21 cellular contexts compared by ENCODE assay signal in the genomic region with DNA sequence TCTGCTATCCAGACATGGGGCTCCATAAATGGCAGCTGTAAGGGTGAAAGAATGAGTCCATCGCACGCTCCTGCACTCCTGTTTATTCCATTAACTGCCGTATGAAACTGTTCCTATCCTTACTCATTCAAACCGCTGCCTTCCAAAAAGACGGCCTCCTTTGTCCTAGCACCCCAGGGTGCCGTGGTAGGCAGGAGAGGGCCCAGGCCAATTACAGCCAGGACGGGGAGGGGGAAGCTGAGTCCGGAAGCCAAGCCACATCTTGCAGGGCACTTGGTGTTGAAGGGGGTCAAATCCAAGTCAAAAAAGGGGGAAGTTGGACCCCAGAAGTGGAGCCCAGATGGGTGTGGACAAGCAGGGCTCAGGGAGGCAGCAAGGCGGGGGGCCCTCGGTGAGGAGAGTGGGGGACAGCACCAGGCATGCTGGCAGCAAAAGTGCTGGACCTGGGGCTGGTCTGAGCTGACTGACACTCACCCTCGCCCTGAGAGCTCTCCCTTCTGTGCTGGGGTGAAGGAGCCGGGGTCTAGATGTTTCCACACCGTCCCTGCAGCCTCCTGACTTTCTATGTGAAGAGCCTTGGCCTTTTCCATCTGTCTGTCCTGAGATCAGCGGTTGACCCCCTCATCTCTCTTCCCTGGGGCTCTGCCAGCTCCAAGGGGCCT.
A peak's percentile ranks its signal among the peaks of the same experiment; 100 is the strongest.
DNase-seq lines count a peak whose midpoint lies in the region; ATAC-seq, FAIRE-seq and TF ChIP-seq lines count a peak whose summit lies in the region.
"Had no signal": no experiment of that assay in that cellular context is flagged by ENCODE, and none has a peak within 500 bp of the region (broad histone marks: within the 10 kb centered on the region; RNA-seq: fewer than 3 reads in every experiment).

No MANE protein-coding gene starts in this region.

- peak overlapping the region; percentile 55 for H3K18ac ChIP-seq in neuronal stem cell (ENCODE audit: low read length)

- no peak overlapping the region for H3K4me2 ChIP-seq in neuronal stem cell (ENCODE audit: insufficient read depth, low read length, poor library complexity, severe bottlenecking)

- H3K27me3 ChIP-seq in RWPE2 (ENCODE audit: insufficient read depth, poor library complexity, severe bottlenecking) (no peaks in the 10 kb centered on the region), heart right ventricle (no peaks in the 10 kb centered on the region), neuronal stem cell (ENCODE audit: control insufficient read depth in 3 of 3, insufficient read depth in 3 of 3, low read depth in 1 of 3, low read length in 3 of 3) (no peaks in the 10 kb centered on the region), upper lobe of right lung (no peaks in the 10 kb centered on the region)
- H3K27me3 ChIP-seq: stomach had no signal

- H3K27ac ChIP-seq in RWPE2 (ENCODE audit: poor library complexity, severe bottlenecking) (no peak overlapping the region), heart right ventricle (peak overlapping the region; percentile 26 to 82 (median 72)), neuronal stem cell (replicated peaks; ENCODE audit: low read length) (no peak overlapping the region), upper lobe of right lung (no peak overlapping the region)
- H3K27ac ChIP-seq: GM23248, stomach had no signal

- peak overlapping the region; percentile 30 for H2BK15ac ChIP-seq in neuronal stem cell (ENCODE audit: low read length)

- no peak overlapping the region for H3K4ac ChIP-seq in neuronal stem cell (ENCODE audit: low read length)

- peak overlapping the region; percentile 86 for H2AK5ac ChIP-seq in neuronal stem cell (ENCODE audit: low read depth, low read length)

- peak overlapping the region; percentile 80 for H2BK12ac ChIP-seq in neuronal stem cell (ENCODE audit: low read length)

- H4K91ac ChIP-seq in neuronal stem cell (ENCODE audit: low read depth, low read length, poor library complexity), result no peak overlapping the region

- H3K4me3 ChIP-seq in RWPE2 (ENCODE audit: severe bottlenecking) (no peak overlapping the region), heart right ventricle (no peak overlapping the region), neuronal stem cell (ENCODE audit: low read length in 2 of 2) (no peak overlapping the region), upper lobe of right lung (no peak overlapping the region)
- H3K4me3 ChIP-seq: GM23248, stomach had no signal

- no peak overlapping the region for H4K8ac ChIP-seq in neuronal stem cell (ENCODE audit: low read depth, low read length)

- H3K36me3 ChIP-seq in RWPE2 (ENCODE audit: low read depth), result no peaks in the 10 kb centered on the region
- no peaks in the 10 kb centered on the region for H3K36me3 ChIP-seq in heart right ventricle
- no peaks in the 10 kb centered on the region for H3K36me3 ChIP-seq in neuronal stem cell (replicated peaks in 1 of 2; ENCODE audit: control insufficient read depth in 2 of 2, insufficient read depth in 2 of 2, low read length in 2 of 2)
- H3K36me3 ChIP-seq in upper lobe of right lung, result no peaks in the 10 kb centered on the region
- H3K36me3 ChIP-seq: stomach had no signal

- H2AFZ ChIP-seq in neuronal stem cell (ENCODE audit: low read length), result peak overlapping the region; percentile 64
- H2AFZ ChIP-seq: GM23248 had no signal

- FAIRE-seq in H54 (lab: Jason Lieb, UNC), result no peak
- FAIRE-seq: endometrium, urothelium cell line had no signal

- intact Hi-C loops in heart right ventricle (cut with DNase I), result no loop called here
- intact Hi-C loops in upper lobe of right lung (cut with DNase I), result no loop called here

- ATAC-seq in RWPE2 (ENCODE audit: low read depth) (peak; percentile 10; the same call in 1 of the 3 replicates), heart right ventricle (peak; percentile 9 to 48 (median 18)), HG02981 (IDR thresholded peaks at IDR 0.05; ENCODE audit: unreplicated experiment) (no peak), upper lobe of right lung (no peak)

- H3K14ac ChIP-seq in neuronal stem cell (ENCODE audit: low read length), result no peak overlapping the region

- H3K9me3 ChIP-seq in RWPE2 (ENCODE audit: severe bottlenecking), result no peaks in the 10 kb centered on the region
- no peaks in the 10 kb centered on the region for H3K9me3 ChIP-seq in heart right ventricle
- H3K9me3 ChIP-seq in neuronal stem cell (replicated peaks in 1 of 2; ENCODE audit: control insufficient read depth in 2 of 2, insufficient read depth in 1 of 2, low read depth in 1 of 2, low read length in 2 of 2), result peaks cover 2 to 4% of the 10 kb centered on the region in 2 donors
- H3K9me3 ChIP-seq in upper lobe of right lung, result no peaks in the 10 kb centered on the region
- H3K9me3 ChIP-seq: stomach had no signal

- no peak for TF ChIP-seq POLR2A in H54 (IDR thresholded peaks at IDR 0.05; ENCODE audit: low read depth, low read length)

- H2BK120ac ChIP-seq in neuronal stem cell (ENCODE audit: low read depth, low read length), result no peak overlapping the region

- 75 to 81% methylated on average over 14 of the region's 14 CpGs for WGBS in heart right ventricle, 2 donors
- WGBS in neuronal stem cell (ENCODE audit: extremely low coverage in 2 of 2, insufficient read length in 2 of 2, insufficient replicate concordance in 1 of 2), 2 donors, result no CpG with 5 or more reads among the region's 14 CpGs

- H2BK5ac ChIP-seq in neuronal stem cell (ENCODE audit: low read length), result no peak overlapping the region

- no peaks in the 10 kb centered on the region for H3K79me1 ChIP-seq in neuronal stem cell (ENCODE audit: low read depth, low read length)

- peak; percentile 16 for DNase-seq in H54 (ENCODE audit: insufficient read length, low spot score)
- DNase-seq in RWPE2 (ENCODE audit: low spot score), result no peak
- DNase-seq in heart right ventricle, result no peak
- DNase-seq in neuronal stem cell (ENCODE audit: low spot score), result no peak
- no peak for DNase-seq in DMS114 treated with DMSO at 0.1 percent for 48 hours (lab: John Stamatoyannopoulos, UW; ENCODE audit: unreplicated experiment)
- DNase-seq in NCI-H82 (lab: John Stamatoyannopoulos, UW), result no peak
- no peak for DNase-seq in upper lobe of right lung
- DNase-seq: ACHN; activated CD4-positive, alpha-beta T cell treated with anti-CD3 and anti-CD28 coated beads for 4 hours; activated CD8-positive, alpha-beta memory T cell treated with anti-CD3 and anti-CD28 coated beads, Interleukin-2, amount 50 U/mL, for 4 hours; activated effector memory CD4-positive, alpha-beta T cell treated with anti-CD3 and anti-CD28 coated beads, Interleukin-2, amount 50 U/mL, for 16 hours; DMS79; GM23248; IMR-90; NCI-H1930; NCI-H446 treated with DMSO at 0.1 percent for 48 hours; stomach; T-helper 9 cell had no signal

- H3K4me1 ChIP-seq in RWPE2 (ENCODE audit: insufficient read depth, poor library complexity, severe bottlenecking) (no peaks in the 10 kb centered on the region), heart right ventricle (peaks cover 3 to 21% (median 15%) of the 10 kb centered on the region in 9 donors), neuronal stem cell (ENCODE audit: control insufficient read depth in 2 of 2, insufficient read depth in 1 of 2, low read depth in 1 of 2, low read length in 2 of 2) (peaks cover 10 to 13% of the 10 kb centered on the region in 2 donors), upper lobe of right lung (no peaks in the 10 kb centered on the region)
- H3K4me1 ChIP-seq: stomach had no signal

- H3K9ac ChIP-seq in neuronal stem cell (ENCODE audit: low read depth, low read length, poor library complexity), result no peak overlapping the region
- H3K9ac ChIP-seq: GM23248 had no signal

- H3K23ac ChIP-seq in neuronal stem cell (ENCODE audit: low read depth, low read length, poor library complexity), result no peak overlapping the region

- TF ChIP-seq CTCF in RWPE2 (IDR thresholded peaks at IDR 0.05; ENCODE audit: poor library complexity, severe bottlenecking) (no peak), heart right ventricle (IDR thresholded peaks at IDR 0.05) (no peak), upper lobe of right lung (IDR thresholded peaks at IDR 0.05) (no peak)

Comparison
In these comparisons a context has a peak if more than half of its experiments do, and no peak if none do; other contexts are left out.
1. ATAC-seq: peak in RWPE2 (single experiment) and heart right ventricle (8 of 8); none in HG02981 (single experiment) and upper lobe of right lung (single experiment).
2. H3K27ac ChIP-seq: peak in heart right ventricle (10 of 10); none in RWPE2 (single experiment), neuronal stem cell (single experiment) and upper lobe of right lung (single experiment).